ENCODE assay signal across 8 cellular contexts in genomic region chr6:26194774-26195375, GRCh38.
DNase-seq lines count a peak whose midpoint lies in the region; ATAC-seq, FAIRE-seq and TF ChIP-seq lines count a peak whose summit lies in the region.

No MANE protein-coding gene starts in this region.

- H3K4me3 ChIP-seq in CD4-positive, CD25-positive, alpha-beta regulatory T cell (ENCODE audit: low read depth, low read length): peak overlapping the region; percentile 99
- H3K4me3 ChIP-seq in NB4 (ENCODE audit: low read depth, low read length) (peak overlapping the region; percentile 71), H1 (ENCODE audit: extremely low read depth in 1 of 4, insufficient read depth in 2 of 4, low read depth in 3 of 4, low read length in 4 of 4) (peak overlapping the region; percentile 85 to 98 (median 89); a peak in 7 of 8 replicates), neuronal stem cell (ENCODE audit: low read length in 2 of 2) (peak overlapping the region in 1 of 2 donors; percentile 94)

- 41% methylated on average over 9 of the region's 9 CpGs; no CpG with 5 or more reads in 1 of the 2 experiments for WGBS in H1 (ENCODE audit: extremely low coverage in 1 of 2, insufficient coverage in 1 of 2, insufficient read length in 1 of 2, insufficient replicate concordance in 2 of 2, low coverage in 1 of 2, low lambda C conversion rate in 2 of 2, missing lambda C conversion rate in 1 of 2), 2 experiments
- WGBS in neuronal stem cell (ENCODE audit: extremely low coverage in 2 of 2, insufficient read length in 2 of 2, insufficient replicate concordance in 1 of 2), 2 donors: no CpG with 5 or more reads among the region's 9 CpGs

- H2AK5ac ChIP-seq in H1 (ENCODE audit: low read depth, low read length) (no peak overlapping the region), neuronal stem cell (ENCODE audit: low read depth, low read length) (no peak overlapping the region)

- TF ChIP-seq EP300 in H1 (IDR thresholded peaks at IDR 0.05; ENCODE audit: borderline replicate concordance in 1 of 2, low read depth in 2 of 2, low read length in 2 of 2): no peak

- H3K79me1 ChIP-seq in H1 (ENCODE audit: low read depth, low read length) (no peaks in the 10 kb centered on the region), neuronal stem cell (ENCODE audit: low read depth, low read length) (no peaks in the 10 kb centered on the region)

- 0 out of 2 replicates have a peak, but pooled peaks cover 7% of the 10 kb centered on the region for H3K23me2 ChIP-seq in H1 (ENCODE audit: low read depth, low read length)

- H3K36me3 Mint-ChIP-seq in CD4-positive, CD25-positive, alpha-beta regulatory T cell: no peaks in the 10 kb centered on the region

- H3K27me3 Mint-ChIP-seq in CD4-positive, CD25-positive, alpha-beta regulatory T cell: no peaks in the 10 kb centered on the region

- H2BK120ac ChIP-seq in H1 (replicated peaks; ENCODE audit: low read depth, low read length) (no peak overlapping the region), neuronal stem cell (ENCODE audit: low read depth, low read length) (no peak overlapping the region)

- H3K9ac ChIP-seq in H1 (replicated peaks in 1 of 4; ENCODE audit: extremely low read depth in 1 of 4, low read depth in 3 of 4, low read length in 3 of 4) (peak overlapping the region; percentile 36 to 98 (median 94); a peak in 6 of 7 replicates), neuronal stem cell (ENCODE audit: low read depth, low read length, poor library complexity) (no peak overlapping the region)

- peaks cover 2 to 3% of the 10 kb centered on the region in 2 experiments for H4K20me1 ChIP-seq in H1 (replicated peaks in 1 of 2; ENCODE audit: control insufficient read depth in 1 of 2, insufficient read depth in 2 of 2, low read length in 2 of 2)

- H3K18ac ChIP-seq in H1 (ENCODE audit: extremely low read depth, low read length) (no peak overlapping the region), neuronal stem cell (ENCODE audit: low read length) (no peak overlapping the region)

- H3K56ac ChIP-seq in H1 (replicated peaks; ENCODE audit: insufficient read length, low read depth, low read length): no peak overlapping the region

- H3K9me3 Mint-ChIP-seq in CD4-positive, CD25-positive, alpha-beta regulatory T cell: no peaks in the 10 kb centered on the region

- H3K27ac Mint-ChIP-seq in CD4-positive, CD25-positive, alpha-beta regulatory T cell: peak overlapping the region; percentile 94 to 99 (median 99)

- H4K91ac ChIP-seq in H1 (replicated peaks; ENCODE audit: insufficient read length, low read length) (peak overlapping the region; percentile 10), neuronal stem cell (ENCODE audit: low read depth, low read length, poor library complexity) (no peak overlapping the region)

- H3K23ac ChIP-seq in H1 (ENCODE audit: insufficient read length): no peak overlapping the region
- no peak overlapping the region for H3K23ac ChIP-seq in neuronal stem cell (ENCODE audit: low read depth, low read length, poor library complexity)

- H3K14ac ChIP-seq in H1 (ENCODE audit: insufficient read length): no peak overlapping the region
- no peak overlapping the region for H3K14ac ChIP-seq in neuronal stem cell (ENCODE audit: low read length)

- H2AFZ ChIP-seq in H1 (ENCODE audit: low read length) (no peak overlapping the region), neuronal stem cell (ENCODE audit: low read length) (no peak overlapping the region)

- peaks cover 20 to 43% (median 28%) of the 10 kb centered on the region in 4 donors for H3K4me1 Mint-ChIP-seq in CD4-positive, CD25-positive, alpha-beta regulatory T cell

- peaks cover 0 to 29% of the 10 kb centered on the region in 2 experiments; a peak in 2 of 4 replicates for H3K79me2 ChIP-seq in H1 (ENCODE audit: control insufficient read depth in 1 of 2, insufficient read depth in 2 of 2, low read length in 2 of 2)

- no peaks in the 10 kb centered on the region for H3K27me3 ChIP-seq in CD4-positive, CD25-positive, alpha-beta regulatory T cell (ENCODE audit: control insufficient read depth, insufficient read depth, low read length)
- H3K27me3 ChIP-seq in H1 (replicated peaks in 1 of 4; ENCODE audit: control insufficient read depth in 3 of 4, extremely low read depth in 1 of 4, insufficient read depth in 3 of 4, low read length in 3 of 4) (no peaks in the 10 kb centered on the region), neuronal stem cell (ENCODE audit: control insufficient read depth in 3 of 3, insufficient read depth in 3 of 3, low read depth in 1 of 3, low read length in 3 of 3) (no peaks in the 10 kb centered on the region)

- CTCF ChIA-PET in H1 (lab: Charles Lee; ENCODE audit: partially characterized antibody): interaction anchor here (0.7 to 6.4 kb wide), 3 partner anchors 12 to 90 kb away, joined by 4 to 19 read pairs (median 4); a partner anchor contains a TSS

- no peak for ATAC-seq in CD4-positive, CD25-positive, alpha-beta regulatory T cell (ENCODE audit: low read depth in 2 of 2)
- no peak for ATAC-seq in HG03025 (IDR thresholded peaks at IDR 0.05; ENCODE audit: low FRiP score, unreplicated experiment)

- no peak overlapping the region for H2BK12ac ChIP-seq in H1 (ENCODE audit: low read depth, low read length)
- H2BK12ac ChIP-seq in neuronal stem cell (ENCODE audit: low read length): no peak overlapping the region

- no peak overlapping the region; the same call in 1 of the 2 replicates for H2BK5ac ChIP-seq in H1 (ENCODE audit: low read depth, low read length)
- H2BK5ac ChIP-seq in neuronal stem cell (ENCODE audit: low read length): no peak overlapping the region

- H4K5ac ChIP-seq in H1 (ENCODE audit: insufficient read length, low read depth, low read length): no peak overlapping the region

- POLR2A ChIA-PET in H1 (lab: Charles Lee; ENCODE audit: partially characterized antibody): interaction anchor here (0.6 to 40.4 kb wide), 20 partner anchors 4 to 1674 kb away, joined by 3 to 2731 read pairs (median 136); a partner anchor contains a TSS

- no peak overlapping the region for H2BK20ac ChIP-seq in H1 (ENCODE audit: low read length)

- TF ChIP-seq POLR2A in NB4 (IDR thresholded peaks at IDR 0.05; ENCODE audit: extremely low read depth, insufficient read length): no peak
- no peak for TF ChIP-seq POLR2A in H1 (IDR thresholded peaks at IDR 0.05; ENCODE audit: control extremely low read depth in 1 of 2, low read depth in 2 of 2, low read length in 2 of 2)

- H3K36me3 ChIP-seq in CD4-positive, CD25-positive, alpha-beta regulatory T cell (ENCODE audit: control insufficient read depth, insufficient read depth, low read length): no peaks in the 10 kb centered on the region
- H3K36me3 ChIP-seq in H1 (ENCODE audit: control insufficient read depth in 2 of 4, insufficient read depth in 4 of 4, low read length in 3 of 4) (no peaks in the 10 kb centered on the region; a peak in 1 of 8 replicates), neuronal stem cell (replicated peaks in 1 of 2; ENCODE audit: control insufficient read depth in 2 of 2, insufficient read depth in 2 of 2, low read length in 2 of 2) (no peaks in the 10 kb centered on the region)

- peaks cover 27% of the 10 kb centered on the region for H3K4me1 ChIP-seq in CD4-positive, CD25-positive, alpha-beta regulatory T cell (ENCODE audit: control insufficient read depth, insufficient read depth, low read length, poor library complexity, severe bottlenecking)
- H3K4me1 ChIP-seq in H1 (replicated peaks in 1 of 4; ENCODE audit: control insufficient read depth in 3 of 4, insufficient read depth in 4 of 4, low read length in 3 of 4) (no peaks in the 10 kb centered on the region), neuronal stem cell (ENCODE audit: control insufficient read depth in 2 of 2, insufficient read depth in 1 of 2, low read depth in 1 of 2, low read length in 2 of 2) (peaks cover 2 to 13% of the 10 kb centered on the region in 2 donors)

- H2BK15ac ChIP-seq in H1 (ENCODE audit: low read length): no peak overlapping the region
- no peak overlapping the region for H2BK15ac ChIP-seq in neuronal stem cell (ENCODE audit: low read length)

- no peak for DNase-seq in CD4-positive, CD25-positive, alpha-beta regulatory T cell
- DNase-seq in NB4 (ENCODE audit: low read depth): no peak
- no peak for DNase-seq in H1 (ENCODE audit: low read depth in 1 of 2, low spot score in 2 of 2)
- DNase-seq in neuronal stem cell (ENCODE audit: low spot score): no peak
- DNase-seq in AG08396 (ENCODE audit: low spot score): no peak
- DNase-seq in DMS 273 (lab: John Stamatoyannopoulos, UW; ENCODE audit: unreplicated experiment): no peak
- DNase-seq in central memory CD4-positive, alpha-beta T cell: no peak

- H3K4ac ChIP-seq in H1 (replicated peaks; ENCODE audit: insufficient read length, low read depth, low read length): no peak overlapping the region
- H3K4ac ChIP-seq in neuronal stem cell (ENCODE audit: low read length): no peak overlapping the region

- peak overlapping the region; percentile 90 for H3K27ac ChIP-seq in CD4-positive, CD25-positive, alpha-beta regulatory T cell (ENCODE audit: insufficient read depth, low read length, poor library complexity, severe bottlenecking)
- H3K27ac ChIP-seq in H1 (ENCODE audit: low read depth, low read length) (no peak overlapping the region), neuronal stem cell (replicated peaks; ENCODE audit: low read length) (peak overlapping the region; percentile 38)

- H3K4me3 Mint-ChIP-seq in CD4-positive, CD25-positive, alpha-beta regulatory T cell: peak overlapping the region; percentile 93 to 99 (median 97)

- no peak for FAIRE-seq in H1 (lab: Jason Lieb, UNC)

- TF ChIP-seq RAD21 in H1 (IDR thresholded peaks at IDR 0.05 in 1 of 2, conservative IDR thresholded peaks at IDR 0.05 in 1 of 2; ENCODE audit: low read depth in 2 of 2, low read length in 2 of 2): no peak

- no peak overlapping the region for H4K8ac ChIP-seq in H1 (ENCODE audit: extremely low read depth, insufficient read depth, low read length)
- H4K8ac ChIP-seq in neuronal stem cell (ENCODE audit: low read depth, low read length): no peak overlapping the region

- H3K9me3 ChIP-seq in CD4-positive, CD25-positive, alpha-beta regulatory T cell (ENCODE audit: control insufficient read depth in 2 of 2, low read length in 2 of 2): no peaks in the 10 kb centered on the region
- no peaks in the 10 kb centered on the region for H3K9me3 ChIP-seq in H1 (ENCODE audit: insufficient read depth in 2 of 2, low read depth in 1 of 2, low read length in 1 of 2)
- no peaks in the 10 kb centered on the region for H3K9me3 ChIP-seq in neuronal stem cell (replicated peaks in 1 of 2; ENCODE audit: control insufficient read depth in 2 of 2, insufficient read depth in 1 of 2, low read depth in 1 of 2, low read length in 2 of 2)

- peak overlapping the region; percentile 85 to 87 for H3K4me2 ChIP-seq in H1 (ENCODE audit: insufficient read depth in 1 of 2, low read depth in 2 of 2, low read length in 2 of 2)
- H3K4me2 ChIP-seq in neuronal stem cell (ENCODE audit: insufficient read depth, low read length, poor library complexity, severe bottlenecking): no peak overlapping the region

- TF ChIP-seq CTCF in NB4 (IDR thresholded peaks at IDR 0.05; ENCODE audit: low read depth, low read length) (no peak), H1 (IDR thresholded peaks at IDR 0.05; ENCODE audit: control extremely low read depth in 1 of 3, insufficient read depth in 1 of 3, low read depth in 1 of 3, low read length in 3 of 3) (no peak)

TF ChIP-seq in H1, 55 proteins besides CTCF, POLR2A, EP300 and RAD21 (continues in another document):
- TF ChIP-seq TCF12 (IDR thresholded peaks at IDR 0.05; ENCODE audit: low read depth, low read length) (no peak), CHD1 (IDR thresholded peaks at IDR 0.05; ENCODE audit: low read depth, low read length) (peak; percentile 61), CHD2 (IDR thresholded peaks at IDR 0.05; ENCODE audit: low read length) (no peak)
